ENCODE assay signal across 8 cellular contexts in the genomic region with DNA sequence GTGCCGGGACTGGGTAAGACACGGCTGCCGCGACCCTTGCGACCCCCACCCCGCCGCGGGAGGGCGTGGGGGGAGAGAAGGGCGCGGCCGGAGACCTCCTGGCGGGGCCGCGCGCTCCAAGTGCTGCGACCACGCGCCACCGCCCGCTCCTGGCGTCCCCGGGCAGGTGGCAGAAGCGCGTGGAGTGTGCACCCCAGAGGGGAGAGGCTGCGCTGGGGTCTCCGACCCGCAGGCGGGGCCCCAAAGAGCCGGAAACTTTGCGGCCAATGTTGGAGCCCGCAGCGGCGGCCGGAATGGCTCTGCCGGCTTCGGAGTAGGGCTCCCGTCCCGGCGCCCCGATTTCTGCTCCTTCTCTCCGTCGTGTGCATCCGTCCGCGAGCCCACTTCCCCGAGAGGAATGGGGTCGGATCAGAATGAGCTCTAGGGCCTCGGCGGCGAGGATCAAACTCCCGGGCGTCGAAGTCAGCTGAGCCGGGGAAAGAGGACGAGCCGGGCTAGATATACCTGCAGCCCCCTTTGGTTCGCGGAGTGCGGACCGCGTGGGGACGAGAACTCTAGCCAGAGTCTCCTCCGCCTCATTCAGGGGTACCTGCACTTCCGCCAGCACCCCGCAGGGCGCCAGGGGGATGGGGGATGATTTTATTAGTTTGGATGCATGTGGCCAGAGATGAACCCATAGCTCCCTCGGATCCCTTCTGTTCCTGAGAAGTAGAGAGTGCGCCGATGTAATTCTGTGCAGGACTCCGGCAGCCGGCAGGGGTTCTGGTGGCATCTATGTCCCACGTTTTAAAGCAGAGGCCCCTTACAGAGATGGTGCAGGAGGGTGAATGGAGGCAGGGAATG. TPM values are rescaled to one million over a fixed set of nuclear protein-coding genes. Genes with fewer than 3 reads are reported as not detected.
DNase-seq lines count a peak whose midpoint lies in the region; ATAC-seq, FAIRE-seq and TF ChIP-seq lines count a peak whose summit lies in the region.

No MANE protein-coding gene starts in this region.

- peak overlapping the region; percentile 17 for H3K4me3 ChIP-seq in RWPE2 (ENCODE audit: severe bottlenecking)
- no peak overlapping the region for H3K4me3 ChIP-seq in endothelial cell of umbilical vein (replicated peaks in 1 of 3; ENCODE audit: insufficient read depth in 1 of 3, low read depth in 1 of 3, low read length in 3 of 3)
- H3K4me3 ChIP-seq in parathyroid adenoma (ENCODE audit: low read depth, low read length) = peak overlapping the region; percentile 55

- H3K27me3 ChIP-seq in RWPE2 (ENCODE audit: insufficient read depth, poor library complexity, severe bottlenecking) (peaks cover 16% of the 10 kb centered on the region), endothelial cell of umbilical vein (ENCODE audit: control insufficient read depth in 2 of 2, insufficient read depth in 2 of 2, low read length in 2 of 2) (peaks cover 52 to 64% of the 10 kb centered on the region in 2 experiments), parathyroid adenoma (ENCODE audit: control insufficient read depth, insufficient read depth, low read length) (no peaks in the 10 kb centered on the region)

- H3K4me1 ChIP-seq in RWPE2 (ENCODE audit: insufficient read depth, poor library complexity, severe bottlenecking) (no peaks in the 10 kb centered on the region), endothelial cell of umbilical vein (ENCODE audit: control insufficient read depth, extremely low read depth, insufficient read depth, low read length) (peaks cover 2% of the 10 kb centered on the region), parathyroid adenoma (no peaks in the 10 kb centered on the region)

- no peaks in the 10 kb centered on the region for H4K20me1 ChIP-seq in endothelial cell of umbilical vein (replicated peaks; ENCODE audit: control insufficient read depth, extremely low read depth, insufficient read depth, low read length)

- H3K9ac ChIP-seq in endothelial cell of umbilical vein (replicated peaks; ENCODE audit: extremely low read depth, insufficient read depth, low read length) (no peak overlapping the region), parathyroid adenoma (no peak overlapping the region)

- DNase-seq in RWPE2 (ENCODE audit: low spot score) (no peak), endothelial cell of umbilical vein (ENCODE audit: low read depth, low spot score) (no peak), GM03348 (ENCODE audit: low spot score) (no peak)

- H3K9me3 ChIP-seq in RWPE2 (ENCODE audit: severe bottlenecking) = no peaks in the 10 kb centered on the region
- H3K9me3 ChIP-seq in endothelial cell of umbilical vein (replicated peaks; ENCODE audit: control insufficient read depth, insufficient read depth, low read length) = no peaks in the 10 kb centered on the region
- H3K9me3 ChIP-seq in parathyroid adenoma (ENCODE audit: control insufficient read depth, low read length) = no peaks in the 10 kb centered on the region

- POLR2A ChIA-PET in endothelial cell of umbilical vein (lab: Charles Lee) = no interaction called here

- dilution Hi-C loops in endothelial cell of umbilical vein (cut with MboI; ENCODE audit: extremely low pct_ligation_motif_present, low sequenced_read_pairs) = no loop called here

- no TSS peak for BruUV-seq in endothelial cell of umbilical vein (replicated peaks; lab: Mats Ljungman, UMichigan)

- H3K4me2 ChIP-seq in endothelial cell of umbilical vein (ENCODE audit: insufficient read depth, low read length) (no peak overlapping the region), parathyroid adenoma (ENCODE audit: low read length) (peak overlapping the region; percentile 81)

- no peak for TF ChIP-seq POLR2A in endothelial cell of umbilical vein (IDR thresholded peaks at IDR 0.05; ENCODE audit: low read depth, low read length)

- H3K9me1 ChIP-seq in endothelial cell of umbilical vein (replicated peaks; ENCODE audit: control insufficient read depth, extremely low read depth, insufficient read depth, low read length) = no peaks in the 10 kb centered on the region

- H3K79me2 ChIP-seq in endothelial cell of umbilical vein (ENCODE audit: control insufficient read depth, insufficient read depth, low read length) = no peaks in the 10 kb centered on the region
- H3K79me2 ChIP-seq in parathyroid adenoma = no peaks in the 10 kb centered on the region

- intact Hi-C loops in endothelial cell of umbilical vein (cut with micrococcal nuclease) = loop anchor here (5.0 kb wide), 1 partner anchor 898 kb away; no protein-coding TSS in a partner anchor

- no peak for FAIRE-seq in endothelial cell of umbilical vein (lab: Jason Lieb, UNC)

- H3K36me3 ChIP-seq in RWPE2 (ENCODE audit: low read depth) (no peaks in the 10 kb centered on the region), endothelial cell of umbilical vein (ENCODE audit: control insufficient read depth in 2 of 2, extremely low read depth in 1 of 2, insufficient read depth in 2 of 2, low read length in 2 of 2) (no peaks in the 10 kb centered on the region), parathyroid adenoma (ENCODE audit: control insufficient read depth, insufficient read depth, low read length) (no peaks in the 10 kb centered on the region)

- TF ChIP-seq CTCF in RWPE2 (IDR thresholded peaks at IDR 0.05; ENCODE audit: poor library complexity, severe bottlenecking) (no peak), endothelial cell of umbilical vein (IDR thresholded peaks at IDR 0.05; ENCODE audit: extremely low read depth in 1 of 2, insufficient read depth in 1 of 2, low read depth in 1 of 2, low read length in 2 of 2) (no peak), parathyroid adenoma (IDR thresholded peaks at IDR 0.05) (no peak)

- H2AFZ ChIP-seq in endothelial cell of umbilical vein (ENCODE audit: low read depth, low read length) = no peak overlapping the region
- H2AFZ ChIP-seq in parathyroid adenoma = peak overlapping the region; percentile 66

- H3K27ac ChIP-seq in RWPE2 (ENCODE audit: poor library complexity, severe bottlenecking) (no peak overlapping the region), endothelial cell of umbilical vein (ENCODE audit: insufficient read depth, low read depth, low read length) (no peak overlapping the region), parathyroid adenoma (no peak overlapping the region)

- ATAC-seq in GM18868 (IDR thresholded peaks at IDR 0.05; ENCODE audit: unreplicated experiment) (peak; percentile 2), RWPE2 (ENCODE audit: low read depth) (peak; percentile 13; the same call in 1 of the 3 replicates), GM19455 (IDR thresholded peaks at IDR 0.05; ENCODE audit: unreplicated experiment) (no peak), GM19452 (IDR thresholded peaks at IDR 0.05; ENCODE audit: unreplicated experiment) (no peak), HG03108 (IDR thresholded peaks at IDR 0.05; ENCODE audit: unreplicated experiment) (no peak)

- CTCF ChIA-PET in endothelial cell of umbilical vein (lab: Charles Lee) = interaction anchor here (0.9 to 2.7 kb wide), 9 partner anchors 15 to 898 kb away, joined by 3 to 57 read pairs (median 4); no protein-coding TSS in a partner anchor

TF ChIP-seq in endothelial cell of umbilical vein, 7 proteins besides CTCF, POLR2A, EP300 and RAD21:
- peak; percentile 98 for TF ChIP-seq EZH2 (IDR thresholded peaks at IDR 0.05; ENCODE audit: borderline replicate concordance, low read depth, low read length, severe bottlenecking)
- TF ChIP-seq, protein P1, sequence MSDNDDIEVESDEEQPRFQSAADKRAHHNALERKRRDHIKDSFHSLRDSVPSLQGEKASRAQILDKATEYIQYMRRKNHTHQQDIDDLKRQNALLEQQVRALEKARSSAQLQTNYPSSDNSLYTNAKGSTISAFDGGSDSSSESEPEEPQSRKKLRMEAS (IDR thresholded peaks at IDR 0.05; ENCODE audit: insufficient read depth, insufficient read length) = no peak
TF ChIP-seq in endothelial cell of umbilical vein: peak in this region for 1.

RNA-seq across cellular contexts. Expression of a gene that starts 0.8 kb away (rescaled TPM):
- total RNA-seq in endothelial cell of umbilical vein = not detected in 2 replicates
- not detected in 2 replicates for polyA plus RNA-seq in endothelial cell of umbilical vein
- polyA plus RNA-seq in endothelial cell of umbilical vein (2011; cell fraction: cytosol; rRNA removed) = not detected in 2 replicates
- not detected in 2 replicates for polyA plus RNA-seq in endothelial cell of umbilical vein (2011; cell fraction: nucleus; rRNA removed)
- polyA plus RNA-seq in endothelial cell of umbilical vein (2012) = not detected in 2 replicates
- polyA minus RNA-seq in endothelial cell of umbilical vein = not detected in 2 replicates
- not detected for polyA minus RNA-seq in endothelial cell of umbilical vein (2011; cell fraction: cytosol; rRNA and poly(A)+ RNA removed)
- polyA minus RNA-seq in endothelial cell of umbilical vein (2011; cell fraction: nucleus; rRNA and poly(A)+ RNA removed) = not detected in 2 replicates

Comparison
In these comparisons a context has a peak if more than half of its experiments do, and no peak if none do; other contexts are left out.
1. ATAC-seq: peak in GM18868 (single experiment) and RWPE2 (single experiment); none in GM19455 (single experiment), GM19452 (single experiment) and HG03108 (single experiment).
2. H3K4me3 ChIP-seq: peak in RWPE2 (single experiment) and parathyroid adenoma (single experiment); none in endothelial cell of umbilical vein (0 of 3).